29 cellular contexts compared by ENCODE assay signal in the genomic region with DNA sequence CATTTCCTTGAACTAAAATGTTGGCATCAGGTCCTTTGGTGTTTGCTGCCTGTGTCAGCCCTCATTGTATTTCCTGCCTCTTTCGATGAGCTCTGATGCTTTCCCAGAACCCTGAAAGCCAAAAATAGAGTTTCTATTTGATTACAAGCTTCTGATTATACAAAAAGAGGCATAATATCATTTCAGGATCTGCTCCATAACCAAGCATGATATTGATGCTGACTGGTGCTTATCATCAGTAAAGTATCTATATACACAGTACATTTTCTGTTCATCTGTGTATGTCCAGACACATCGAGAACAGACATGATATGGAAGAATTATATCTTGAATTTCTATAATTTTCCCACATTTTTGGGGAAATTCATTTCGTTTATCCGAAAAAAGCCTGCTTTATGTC. TPM values are rescaled to one million over a fixed set of nuclear protein-coding genes. Genes with fewer than 3 reads are reported as not detected.
"Had no signal": no experiment of that assay in that cellular context is flagged by ENCODE, and none has a peak within 500 bp of the region (broad histone marks: within the 10 kb centered on the region; RNA-seq: fewer than 3 reads in every experiment).

No MANE protein-coding gene starts in this region.

- DNase-seq: activated CD4-positive, alpha-beta memory T cell treated with anti-CD3 and anti-CD28 coated beads for 36 hours; activated CD4-positive, alpha-beta T cell treated with anti-CD3 and anti-CD28 coated beads, Interleukin-2, amount 10 ng/mL, durations not matched to agents 24 days and 14 days; activated CD4-positive, CD25-positive, alpha-beta regulatory T cell treated with anti-CD3 and anti-CD28 coated beads, Interleukin-2, amount 50 U/mL, for 72 hours; activated CD8-positive, alpha-beta memory T cell treated with anti-CD3 and anti-CD28 coated beads, Interleukin-2, amount 50 U/mL, for 48 hours; activated gamma-delta T cell treated with Interleukin-2 at 50 U/mL for 16 hours; activated naive CD4-positive, alpha-beta T cell treated with anti-CD3 and anti-CD28 coated beads, Interleukin-2, amount 50 U/mL, for 16 hours; activated T-cell treated with anti-CD3 and anti-CD28 coated beads, Interleukin-2, amount 50 U/mL, for 24 hours; amygdala; central memory CD4-positive, alpha-beta T cell; foreskin keratinocyte; heart right ventricle; left lung; lower lobe of right lung; mesenchymal stem cell; ovary; retina; stimulated activated CD4-positive, alpha-beta T cell treated with anti-CD3 and anti-CD28 coated beads, Interleukin-12 subunit alpha, Interleukin-12 subunit beta, amount 100 ng/mL, for 4 hours; stimulated activated CD4-positive, alpha-beta T cell treated with anti-CD3 and anti-CD28 coated beads, Interleukin-4, amount 100 ng/mL, for 1 hour; stimulated activated naive CD8-positive, alpha-beta T cell treated with anti-CD3 and anti-CD28 coated beads, Interleukin-15, Interleukin-2, amounts not matched to agents 100 U/mL and 50 U/mL, for 24 hours; T1000; testis; transverse colon; uterus; WERI-Rb-1 had no signal

- H3K4me3 Mint-ChIP-seq: activated CD4-positive, alpha-beta memory T cell treated with anti-CD3 and anti-CD28 coated beads for 36 hours; activated CD4-positive, alpha-beta T cell treated with anti-CD3 and anti-CD28 coated beads, Interleukin-2, amount 10 ng/mL, durations not matched to agents 24 days and 14 days; activated T-cell treated with anti-CD3 and anti-CD28 coated beads, Interleukin-2, amount 50 U/mL, for 24 hours; activated T-helper 17 cell treated with anti-CD3 and anti-CD28 coated beads, Interleukin-2, amount 50 U/mL, for 72 hours; natural killer cell treated with Interleukin-12 subunit alpha and Interleukin-12 subunit beta and Interleukin-15 and Interleukin-18, amount 100 ng/mL, for 72 hours had no signal

- H3K27ac Mint-ChIP-seq: activated CD4-positive, alpha-beta memory T cell treated with anti-CD3 and anti-CD28 coated beads for 36 hours; activated CD4-positive, alpha-beta T cell treated with anti-CD3 and anti-CD28 coated beads, Interleukin-2, amount 10 ng/mL, durations not matched to agents 24 days and 14 days; activated T-cell treated with anti-CD3 and anti-CD28 coated beads, Interleukin-2, amount 50 U/mL, for 24 hours; activated T-helper 17 cell treated with anti-CD3 and anti-CD28 coated beads, Interleukin-2, amount 50 U/mL, for 72 hours; natural killer cell treated with Interleukin-12 subunit alpha and Interleukin-12 subunit beta and Interleukin-15 and Interleukin-18, amount 100 ng/mL, for 72 hours had no signal

- H3K27me3 Mint-ChIP-seq: activated CD4-positive, alpha-beta memory T cell treated with anti-CD3 and anti-CD28 coated beads for 36 hours; activated CD4-positive, alpha-beta T cell treated with anti-CD3 and anti-CD28 coated beads, Interleukin-2, amount 10 ng/mL, durations not matched to agents 24 days and 14 days; activated T-cell treated with anti-CD3 and anti-CD28 coated beads, Interleukin-2, amount 50 U/mL, for 24 hours; activated T-helper 17 cell treated with anti-CD3 and anti-CD28 coated beads, Interleukin-2, amount 50 U/mL, for 72 hours; natural killer cell treated with Interleukin-12 subunit alpha and Interleukin-12 subunit beta and Interleukin-15 and Interleukin-18, amount 100 ng/mL, for 72 hours had no signal

- H3K9me3 Mint-ChIP-seq: activated CD4-positive, alpha-beta T cell treated with anti-CD3 and anti-CD28 coated beads, Interleukin-2, amount 10 ng/mL, durations not matched to agents 24 days and 14 days; activated T-helper 17 cell treated with anti-CD3 and anti-CD28 coated beads, Interleukin-2, amount 50 U/mL, for 72 hours had no signal

- FAIRE-seq: islet of Langerhans had no signal

- H3K36me3 Mint-ChIP-seq: natural killer cell treated with Interleukin-12 subunit alpha and Interleukin-12 subunit beta and Interleukin-15 and Interleukin-18, amount 100 ng/mL, for 72 hours had no signal

- ATAC-seq: activated T-helper 17 cell treated with anti-CD3 and anti-CD28 coated beads, Interleukin-2, amount 50 U/mL, for 72 hours; foreskin keratinocyte; heart right ventricle; left lung; lower lobe of right lung; natural killer cell treated with Interleukin-12 subunit alpha and Interleukin-12 subunit beta and Interleukin-15 and Interleukin-18, amount 100 ng/mL, for 72 hours; sciatic nerve; stimulated activated naive CD8-positive, alpha-beta T cell treated with anti-CD3 and anti-CD28 coated beads, Interleukin-15, Interleukin-2, amounts not matched to agents 100 U/mL and 50 U/mL, for 24 hours had no signal

- H3K4me1 Mint-ChIP-seq: activated CD4-positive, alpha-beta T cell treated with anti-CD3 and anti-CD28 coated beads, Interleukin-2, amount 10 ng/mL, durations not matched to agents 24 days and 14 days; activated T-helper 17 cell treated with anti-CD3 and anti-CD28 coated beads, Interleukin-2, amount 50 U/mL, for 72 hours had no signal

RNA-seq across cellular contexts. Expression of a gene that starts 58.6 kb away (rescaled TPM):
- total RNA-seq: activated CD4-positive, alpha-beta memory T cell treated with anti-CD3 and anti-CD28 coated beads for 36 hours; activated CD8-positive, alpha-beta memory T cell treated with anti-CD3 and anti-CD28 coated beads for 36 hours; natural killer cell treated with Interleukin-12 subunit alpha and Interleukin-12 subunit beta and Interleukin-15 and Interleukin-18, amount 100 ng/mL, for 72 hours had no signal
